9 cellular contexts compared by ENCODE assay signal in genomic region chr5:82356808-82357671, GRCh38.
DNase-seq lines count a peak whose midpoint lies in the region; ATAC-seq, FAIRE-seq and TF ChIP-seq lines count a peak whose summit lies in the region.
"Had no signal": no experiment of that assay in that cellular context is flagged by ENCODE, and none has a peak within 500 bp of the region (broad histone marks: within the 10 kb centered on the region; RNA-seq: fewer than 3 reads in every experiment).

No MANE protein-coding gene starts in this region.

- H3K27ac ChIP-seq in epithelial cell of prostate, result peak overlapping the region; percentile 90
- peak overlapping the region; percentile 28 for H3K27ac ChIP-seq in psoas muscle

- no peaks in the 10 kb centered on the region for H3K27me3 ChIP-seq in psoas muscle (ENCODE audit: insufficient read depth in 3 of 3, low read length in 2 of 3)

- ATAC-seq in GM19452 (IDR thresholded peaks at IDR 0.05; ENCODE audit: unreplicated experiment) (peak; percentile 60), psoas muscle (peak; percentile 38 to 89 (median 74))

- H3K4me3 ChIP-seq in psoas muscle, result no peak overlapping the region

- peak; percentile 84 for DNase-seq in LoVo (ENCODE audit: low spot score)
- DNase-seq in activated CD8-positive, alpha-beta memory T cell treated with anti-CD3 and anti-CD28 coated beads for 4 hours (ENCODE audit: low read depth in 2 of 2), result peak; percentile 20 to 60
- DNase-seq in epithelial cell of prostate (ENCODE audit: low read depth, low spot score), result peak; percentile 98
- peak; percentile 76 to 85 for DNase-seq in psoas muscle
- DNase-seq in urothelium cell line (ENCODE audit: low spot score), result peak; percentile 85
- no peak for DNase-seq in NCI-H446 (lab: John Stamatoyannopoulos, UW)
- no peak for DNase-seq in MV-4-11 (lab: John Stamatoyannopoulos, UW)

- no peaks in the 10 kb centered on the region for H3K9me3 ChIP-seq in psoas muscle

- H3K36me3 ChIP-seq in psoas muscle (ENCODE audit: insufficient read depth in 1 of 2, low read depth in 1 of 2), result no peaks in the 10 kb centered on the region

- intact Hi-C loops in psoas muscle (cut with DNase I), result loop anchor here (5.0 to 10.0 kb wide), 2 partner anchors 278 to 1115 kb away; partner anchors contain the start of gene VCAN (in 1 of the 2)

- no peaks in the 10 kb centered on the region for H3K4me1 ChIP-seq in psoas muscle

- 66 to 73% (median 70%) methylated on average over 14 of the region's 14 CpGs for WGBS in psoas muscle, 3 donors

- peak; percentile 30 for FAIRE-seq in urothelium cell line (lab: Jason Lieb, UNC)
- FAIRE-seq: colon had no signal

- TF ChIP-seq CTCF in psoas muscle (IDR thresholded peaks at IDR 0.05), result no peak

Comparison
In these comparisons a context has a peak if more than half of its experiments do, and no peak if none do; other contexts are left out.
1. DNase-seq: peak in LoVo (single experiment), activated CD8-positive, alpha-beta memory T cell treated with anti-CD3 and anti-CD28 coated beads for 4 hours (2 of 2), epithelial cell of prostate (single experiment), psoas muscle (2 of 2) and urothelium cell line (single experiment); none in NCI-H446 (0 of 2) and MV-4-11 (single experiment).